Comparison of ENCODE assay signal across 20 cellular contexts in genomic region chr17:12231027-12231682, GRCh38.
DNase-seq lines count a peak whose midpoint lies in the region; ATAC-seq and TF ChIP-seq lines count a peak whose summit lies in the region.
"Had no signal": no experiment of that assay in that cellular context is flagged by ENCODE, and none has a peak within 500 bp of the region (broad histone marks: within the 10 kb centered on the region; RNA-seq: fewer than 3 reads in every experiment).

No MANE protein-coding gene starts in this region.

- no peak for TF ChIP-seq CTCF in esophagus squamous epithelium (IDR thresholded peaks at IDR 0.05)
- TF ChIP-seq CTCF in upper lobe of right lung (IDR thresholded peaks at IDR 0.05), result no peak

- WGBS in esophagus squamous epithelium, 2 donors, result 45 to 53% methylated on average over 3 of the region's 3 CpGs

- DNase-seq in GM03348 (ENCODE audit: low spot score), result peak; percentile 39
- peak; percentile 3 for DNase-seq in amniotic epithelial cell (ENCODE audit: low read depth)
- DNase-seq in iPS-NIHi7 (ENCODE audit: extremely low spot score), result peak; percentile 28
- DNase-seq in activated CD4-positive, CD25-positive, alpha-beta regulatory T cell treated with anti-CD3 and anti-CD28 coated beads, Interleukin-2, amount 50 U/mL, for 72 hours, result no peak
- no peak for DNase-seq in activated T-cell treated with anti-CD3 and anti-CD28 coated beads for 4 hours
- no peak for DNase-seq in esophagus squamous epithelium (lab: John Stamatoyannopoulos, UW)
- DNase-seq in upper lobe of right lung, result no peak
- DNase-seq: activated CD4-positive, alpha-beta T cell treated with anti-CD3 and anti-CD28 coated beads for 36 hours; activated CD8-positive, alpha-beta memory T cell treated with anti-CD3 and anti-CD28 coated beads, Interleukin-2, amount 10 ng/mL, durations not matched to agents 7 days and 5 days; activated gamma-delta T cell; BE2C; NCI-H1417; nucleus accumbens; PC-9; stimulated activated CD4-positive, alpha-beta T cell treated with anti-CD3 and anti-CD28 coated beads, Interleukin-2, amount 100 ng/mL, for 48 hours; substantia nigra had no signal

- TF ChIP-seq POLR2A in esophagus squamous epithelium (IDR thresholded peaks at IDR 0.05), result no peak

- intact Hi-C loops in esophagus squamous epithelium (cut with DNase I), result no loop called here
- intact Hi-C loops in upper lobe of right lung (cut with DNase I), result no loop called here

- H3K36me3 ChIP-seq in stomach smooth muscle (ENCODE audit: control insufficient read depth in 2 of 2, insufficient read depth in 2 of 2, low read length in 2 of 2), result no peaks in the 10 kb centered on the region
- H3K36me3 ChIP-seq in esophagus squamous epithelium, result no peaks in the 10 kb centered on the region
- H3K36me3 ChIP-seq in upper lobe of right lung, result no peaks in the 10 kb centered on the region
- H3K36me3 ChIP-seq: BE2C had no signal

- H3K4me1 ChIP-seq in stomach smooth muscle (ENCODE audit: control insufficient read depth, insufficient read depth, low read length) (peaks cover 37% of the 10 kb centered on the region), esophagus squamous epithelium (peaks cover 0 to 19% (median 11%) of the 10 kb centered on the region in 3 donors), upper lobe of right lung (no peaks in the 10 kb centered on the region)
- H3K4me1 ChIP-seq: BE2C had no signal

- H3K27me3 ChIP-seq in stomach smooth muscle (ENCODE audit: control insufficient read depth in 1 of 2, insufficient read depth in 2 of 2, low read length in 2 of 2), result no peaks in the 10 kb centered on the region
- no peaks in the 10 kb centered on the region for H3K27me3 ChIP-seq in esophagus squamous epithelium
- no peaks in the 10 kb centered on the region for H3K27me3 ChIP-seq in upper lobe of right lung
- H3K27me3 ChIP-seq: BE2C had no signal

- no peak for ATAC-seq in upper lobe of right lung
- ATAC-seq: activated CD4-positive, alpha-beta T cell treated with anti-CD3 and anti-CD28 coated beads for 36 hours; activated CD8-positive, alpha-beta memory T cell treated with anti-CD3 and anti-CD28 coated beads, Interleukin-2, amount 10 ng/mL, durations not matched to agents 7 days and 5 days; K562 had no signal

- H3K4me3 ChIP-seq in stomach smooth muscle (ENCODE audit: low read length in 2 of 2) (no peak overlapping the region), esophagus squamous epithelium (no peak overlapping the region), upper lobe of right lung (no peak overlapping the region)
- H3K4me3 ChIP-seq: K562, PC-9, SK-N-MC had no signal

- H3K9me3 ChIP-seq in stomach smooth muscle (ENCODE audit: control insufficient read depth in 2 of 2, low read length in 2 of 2), result no peaks in the 10 kb centered on the region
- no peaks in the 10 kb centered on the region for H3K9me3 ChIP-seq in esophagus squamous epithelium
- H3K9me3 ChIP-seq in upper lobe of right lung, result no peaks in the 10 kb centered on the region
- H3K9me3 ChIP-seq: BE2C had no signal

- no peak overlapping the region for H3K9ac ChIP-seq in stomach smooth muscle (ENCODE audit: low read length in 2 of 2)

- H3K27ac ChIP-seq in stomach smooth muscle (ENCODE audit: low read length), result peak overlapping the region; percentile 58
- peak overlapping the region in 1 of 4 donors; percentile 39 for H3K27ac ChIP-seq in esophagus squamous epithelium
- no peak overlapping the region for H3K27ac ChIP-seq in upper lobe of right lung
- H3K27ac ChIP-seq: epithelial cell of prostate, PC-9, SK-N-MC had no signal

Comparison
In these comparisons a context has a peak if more than half of its experiments do, and no peak if none do; other contexts are left out.
1. DNase-seq: peak in GM03348 (single experiment), amniotic epithelial cell (single experiment) and iPS-NIHi7 (single experiment); none in activated CD4-positive, CD25-positive, alpha-beta regulatory T cell treated with anti-CD3 and anti-CD28 coated beads, Interleukin-2, amount 50 U/mL, for 72 hours (single experiment), activated T-cell treated with anti-CD3 and anti-CD28 coated beads for 4 hours (single experiment), esophagus squamous epithelium (single experiment) and upper lobe of right lung (single experiment).